8 cellular contexts compared by ENCODE assay signal in the genomic region with DNA sequence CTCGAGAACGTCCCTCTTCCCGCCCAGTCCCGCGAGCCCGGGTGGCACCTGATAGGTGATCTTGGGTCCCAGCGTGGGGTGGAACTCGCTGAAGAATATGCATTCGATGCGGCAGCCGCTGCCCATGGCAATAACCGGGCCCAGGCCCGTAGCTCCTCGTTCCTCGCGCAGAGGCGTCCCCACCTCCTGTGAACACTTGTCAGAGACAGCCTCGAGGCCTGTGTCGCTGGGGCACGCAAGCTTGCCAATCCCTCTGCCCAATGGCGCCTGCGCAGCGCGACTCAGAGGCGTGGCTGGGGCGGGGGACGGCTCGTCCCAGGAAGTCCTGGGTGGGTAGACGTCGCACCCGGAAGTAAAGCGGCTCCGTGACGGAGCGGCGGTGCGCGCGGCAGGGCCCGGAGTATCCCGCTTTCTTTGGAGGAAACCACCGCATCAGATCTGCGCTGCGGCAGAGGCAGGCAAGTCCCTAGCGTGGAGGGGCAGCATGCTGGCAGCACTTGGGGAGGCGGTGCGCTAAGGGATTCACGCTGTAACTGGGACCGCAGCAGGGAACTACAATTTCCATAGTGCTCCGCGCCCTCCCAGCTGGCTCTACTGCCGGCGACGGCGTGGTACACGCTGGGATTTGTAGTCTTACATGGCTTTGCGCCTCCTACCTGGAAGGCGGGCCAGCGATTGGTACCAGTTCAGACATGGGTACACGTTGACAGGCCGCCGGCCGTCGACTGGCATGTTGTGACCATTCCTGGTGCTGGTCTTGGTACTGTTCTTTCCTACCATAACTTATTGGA. TPM values are rescaled to one million over a fixed set of nuclear protein-coding genes. Genes with fewer than 3 reads are reported as not detected.
DNase-seq lines count a peak whose midpoint lies in the region; ATAC-seq, FAIRE-seq and TF ChIP-seq lines count a peak whose summit lies in the region.

Gene CYB561D2, plus strand, starts transcription at position 336 of the 791 bp plus-strand sequence. CDS start 572 bp downstream, outside the sequence.
Gene NPRL2, minus strand, starts transcription at position 249 of the 791 bp plus-strand sequence. Its CDS starts 123 bp downstream, at position 126.

- peak within 1 kb of the TSS; percentile 96 to 98 for H3K27ac ChIP-seq in kidney (ENCODE audit: low read depth in 2 of 2, low read length in 2 of 2)

- DNase-seq in Ammon's horn (ENCODE audit: low spot score) (peak; percentile 99), NCI-H510A treated with DMSO at 0.1 percent for 48 hours (lab: John Stamatoyannopoulos, UW) (peak; percentile 83), cerebellum (ENCODE audit: low spot score) (peak; percentile 99), kidney (peak; percentile 99)
- DNase-seq in activated CD4-positive, alpha-beta T cell treated with anti-CD3 and anti-CD28 coated beads for 24 hours (ENCODE audit: low read depth in 2 of 2) = peak; percentile 98
- DNase-seq in stimulated activated CD4-positive, alpha-beta T cell treated with anti-CD3 and anti-CD28 coated beads, Interleukin-15, amount 100 ng/mL, for 1 hour (ENCODE audit: low read depth in 1 of 2, low spot score in 1 of 2) = peak; percentile 99

- peak within 1 kb of the TSS; percentile 86 to 97 for H3K4me3 ChIP-seq in kidney (ENCODE audit: low read length in 2 of 2)

- H3K4me1 ChIP-seq in kidney (ENCODE audit: control insufficient read depth in 1 of 2, insufficient read depth in 1 of 2, low read depth in 1 of 2, low read length in 2 of 2) = peaks cover 21 to 36% of the 10 kb centered on the region in 2 donors

- H3K9me3 ChIP-seq in kidney (ENCODE audit: control insufficient read depth in 1 of 2, low read length in 2 of 2) = no peaks in the 10 kb centered on the region

- intact Hi-C loops in kidney (cut with DNase I) = no loop called here

- H3K36me3 ChIP-seq in kidney (ENCODE audit: control insufficient read depth in 1 of 2, insufficient read depth in 2 of 2, low read length in 2 of 2) = peaks cover 14 to 25% of the 10 kb centered on the region in 2 donors

- peak within 1 kb of the TSS; percentile 70 to 91 for H3K9ac ChIP-seq in kidney (ENCODE audit: low read length in 2 of 2)

- no peak for FAIRE-seq in kidney (lab: Jason Lieb, UNC)

- peak; percentile 84 for ATAC-seq in HG03432 (IDR thresholded peaks at IDR 0.05; ENCODE audit: unreplicated experiment)

- TF ChIP-seq POLR2A in GM19193 (IDR thresholded peaks at IDR 0.05; ENCODE audit: extremely low read depth, insufficient read depth, insufficient read length) = peak; percentile 96

- no peak for TF ChIP-seq CTCF in kidney (IDR thresholded peaks at IDR 0.05; ENCODE audit: borderline replicate concordance, extremely low read depth, insufficient read depth)

RNA-seq across cellular contexts. Expression of gene CYB561D2, which starts in this region (rescaled TPM):
- total RNA-seq in cerebellum = 10.1 TPM
- total RNA-seq in kidney = 28.5 TPM
- 38.8 TPM for polyA plus RNA-seq in kidney (ENCODE audit: insufficient read depth, low read depth, low replicate concordance)

RNA-seq across cellular contexts. Expression of gene NPRL2, which starts in this region (rescaled TPM):
- total RNA-seq in cerebellum = 22.4 TPM
- 23.5 TPM for total RNA-seq in kidney
- polyA plus RNA-seq in kidney (ENCODE audit: insufficient read depth, low read depth, low replicate concordance) = 39.8 TPM

Comparison
In these comparisons a context has a peak if more than half of its experiments do, and no peak if none do; other contexts are left out.
1. Peak in every context shown above with its lines: DNase-seq, ATAC-seq, H3K4me3 ChIP-seq and H3K27ac ChIP-seq.